In genomic region chr6:136761227-136761922, GRCh38 we compare ENCODE assay signal across 9 cellular contexts. TPM values are rescaled to one million over a fixed set of nuclear protein-coding genes. Genes with fewer than 3 reads are reported as not detected.
A peak's percentile ranks its signal among the peaks of the same experiment; 100 is the strongest.
DNase-seq lines count a peak whose midpoint lies in the region; ATAC-seq lines count a peak whose summit lies in the region.
"Had no signal": no experiment of that assay in that cellular context is flagged by ENCODE, and none has a peak within 500 bp of the region (broad histone marks: within the 10 kb centered on the region; RNA-seq: fewer than 3 reads in every experiment).

No MANE protein-coding gene starts in this region.

- POLR2A ChIA-PET in T-cell (lab: Charles Lee) = interaction anchor here in 1 of 2 donors (0.5 kb wide), 1 partner anchor 11 kb away, joined by 3 read pairs; no protein-coding TSS in a partner anchor

- peaks cover 60 to 78% (median 66%) of the 10 kb centered on the region in 3 donors for H3K4me1 Mint-ChIP-seq in T-cell
- H3K4me1 Mint-ChIP-seq in stimulated activated effector memory CD8-positive, alpha-beta T cell treated with anti-CD3 and anti-CD28 coated beads, Interleukin-12 subunit alpha, Interleukin-12 subunit beta, amount 100 ng/mL, for 72 hours = peaks cover 62% of the 10 kb centered on the region

- ATAC-seq in GM21423 (IDR thresholded peaks at IDR 0.05; ENCODE audit: unreplicated experiment) = peak; percentile 30
- peak; percentile 55 to 72 (median 64) for ATAC-seq in T-cell (replicated peaks in 1 of 4)
- ATAC-seq in stimulated activated effector memory CD8-positive, alpha-beta T cell treated with anti-CD3 and anti-CD28 coated beads, Interleukin-12 subunit alpha, Interleukin-12 subunit beta, amount 100 ng/mL, for 72 hours = peak; percentile 75
- no peak for ATAC-seq in HG02571 (IDR thresholded peaks at IDR 0.05; ENCODE audit: unreplicated experiment)
- no peak for ATAC-seq in HG03378 (IDR thresholded peaks at IDR 0.05; ENCODE audit: unreplicated experiment)

- CTCF ChIA-PET in T-cell (lab: Charles Lee) = interaction anchor here (0.6 to 1.2 kb wide), 3 partner anchors 29 to 37 kb away, joined by 3 to 12 read pairs (median 4); partner anchors contain the start of gene MAP3K5 (in 1 of the 2)

- H3K27ac Mint-ChIP-seq in T-cell = peak overlapping the region; percentile 93
- peak overlapping the region; percentile 91 for H3K27ac Mint-ChIP-seq in stimulated activated effector memory CD8-positive, alpha-beta T cell treated with anti-CD3 and anti-CD28 coated beads, Interleukin-12 subunit alpha, Interleukin-12 subunit beta, amount 100 ng/mL, for 72 hours

- DNase-seq in T-cell (peak in 8 of 34 experiments; percentile 5 to 30 (median 20)), fibroblast of peridontal ligament (ENCODE audit: extremely low read depth) (peak; percentile 57), SIG-M5 (lab: John Stamatoyannopoulos, UW) (no peak), NCI-H2107 treated with DMSO at 0.1 percent for 48 hours (lab: John Stamatoyannopoulos, UW; ENCODE audit: unreplicated experiment) (no peak)
- no peak for DNase-seq in stimulated activated effector memory CD8-positive, alpha-beta T cell treated with anti-CD3 and anti-CD28 coated beads, Interleukin-12 subunit alpha, Interleukin-12 subunit beta, amount 100 ng/mL, for 72 hours (ENCODE audit: low spot score in 2 of 2)

- no peaks in the 10 kb centered on the region for H3K36me3 Mint-ChIP-seq in T-cell
- no peaks in the 10 kb centered on the region for H3K36me3 Mint-ChIP-seq in stimulated activated effector memory CD8-positive, alpha-beta T cell treated with anti-CD3 and anti-CD28 coated beads, Interleukin-12 subunit alpha, Interleukin-12 subunit beta, amount 100 ng/mL, for 72 hours

- H3K4me3 Mint-ChIP-seq in T-cell = peak overlapping the region; percentile 59 to 82 (median 72)
- peak overlapping the region; percentile 72 for H3K4me3 Mint-ChIP-seq in stimulated activated effector memory CD8-positive, alpha-beta T cell treated with anti-CD3 and anti-CD28 coated beads, Interleukin-12 subunit alpha, Interleukin-12 subunit beta, amount 100 ng/mL, for 72 hours
- H3K4me3 Mint-ChIP-seq: neural crest cell had no signal

- no peaks in the 10 kb centered on the region for H3K9me3 Mint-ChIP-seq in T-cell
- no peaks in the 10 kb centered on the region for H3K9me3 Mint-ChIP-seq in stimulated activated effector memory CD8-positive, alpha-beta T cell treated with anti-CD3 and anti-CD28 coated beads, Interleukin-12 subunit alpha, Interleukin-12 subunit beta, amount 100 ng/mL, for 72 hours
- H3K9me3 Mint-ChIP-seq: neural crest cell had no signal

- no peaks in the 10 kb centered on the region for H3K27me3 Mint-ChIP-seq in T-cell

RNA-seq across cellular contexts. Expression of gene MAP3K5, which starts 30.9 kb away (rescaled TPM):
- total RNA-seq in T-cell = 10 to 100 TPM; 17.8 to 29.2 (median 20.6) TPM

Comparison
In these comparisons a context has a peak if more than half of its experiments do, and no peak if none do; other contexts are left out.
1. ATAC-seq: peak in GM21423 (single experiment), T-cell (4 of 4) and stimulated activated effector memory CD8-positive, alpha-beta T cell treated with anti-CD3 and anti-CD28 coated beads, Interleukin-12 subunit alpha, Interleukin-12 subunit beta, amount 100 ng/mL, for 72 hours (single experiment); none in HG02571 (single experiment) and HG03378 (single experiment).